9 cellular contexts compared by ENCODE assay signal in the genomic region with DNA sequence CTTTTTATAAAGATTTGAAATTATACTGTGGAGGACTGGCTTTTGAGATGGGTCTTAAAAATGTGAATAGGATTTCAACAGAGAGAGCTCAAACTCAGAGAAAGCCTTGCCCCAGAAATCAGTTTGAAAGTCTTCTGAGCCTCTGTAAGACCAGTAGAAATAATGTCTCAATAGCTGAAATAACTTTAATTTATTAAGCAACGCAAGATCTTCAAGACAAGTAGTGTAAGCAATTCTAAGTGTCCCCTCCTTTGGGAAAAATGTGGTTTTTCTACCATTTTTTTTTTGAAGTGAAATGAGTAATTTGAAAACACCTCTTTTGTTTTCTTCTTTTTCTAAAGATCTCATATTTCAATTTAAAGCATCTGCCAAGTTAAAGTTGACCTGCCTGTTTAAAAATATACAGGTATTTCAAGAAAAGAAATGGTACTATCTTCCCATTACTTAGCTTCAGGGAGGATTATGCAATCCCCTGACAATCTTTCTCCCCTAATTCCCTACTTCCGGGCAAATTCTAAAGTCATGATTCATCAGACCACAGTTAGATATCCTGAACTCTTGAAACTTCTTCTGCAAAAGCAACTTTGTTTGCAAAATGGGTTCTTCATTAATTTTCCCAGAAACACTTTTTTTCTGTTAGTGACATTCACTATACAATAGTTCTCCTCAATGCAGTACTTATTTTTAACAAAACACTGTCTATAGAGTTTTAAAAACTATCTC. TPM values are rescaled to one million over a fixed set of nuclear protein-coding genes. Genes with fewer than 3 reads are reported as not detected.
A peak's percentile ranks its signal among the peaks of the same experiment; 100 is the strongest.
DNase-seq lines count a peak whose midpoint lies in the region; ATAC-seq and TF ChIP-seq lines count a peak whose summit lies in the region.
"Had no signal": no experiment of that assay in that cellular context is flagged by ENCODE, and none has a peak within 500 bp of the region (broad histone marks: within the 10 kb centered on the region; RNA-seq: fewer than 3 reads in every experiment).

No MANE protein-coding gene starts in this region.

- no peaks in the 10 kb centered on the region for H3K27me3 Mint-ChIP-seq in GM23338 (ENCODE audit: insufficient read depth, low read depth, poor library complexity)
- H3K27me3 Mint-ChIP-seq: activated naive CD4-positive, alpha-beta T cell treated with anti-CD3 and anti-CD28 coated beads, Interleukin-2, amount 10 ng/mL, durations not matched to agents 7 days and 5 days had no signal

- H3K9ac ChIP-seq in colonic mucosa (ENCODE audit: low read depth in 2 of 2, low read length in 2 of 2), result no peak overlapping the region

- H3K27ac Mint-ChIP-seq in GM23338, result no peak overlapping the region; the same call in 1 of the 2 replicates
- H3K27ac Mint-ChIP-seq: activated naive CD4-positive, alpha-beta T cell treated with anti-CD3 and anti-CD28 coated beads, Interleukin-2, amount 10 ng/mL, durations not matched to agents 7 days and 5 days had no signal

- no peak overlapping the region for H2AFZ ChIP-seq in GM23338

- intact Hi-C loops in colonic mucosa (cut with DNase I), result no loop called here

- H3K4me2 ChIP-seq in GM23338, result no peak overlapping the region

- DNase-seq in COLO829 (ENCODE audit: low spot score) (peak; percentile 85), NCI-H69 (lab: John Stamatoyannopoulos, UW) (peak; percentile 42), colonic mucosa (no peak), myocyte (ENCODE audit: low read depth) (peak; percentile 70), GM23338 (ENCODE audit: low spot score) (no peak), NCI-H2029 treated with DMSO at 0.1 percent for 48 hours (lab: John Stamatoyannopoulos, UW) (no peak), NCI-H524 treated with DMSO at 0.1 percent for 48 hours (lab: John Stamatoyannopoulos, UW) (no peak)
- no peak for DNase-seq in activated CD8-positive, alpha-beta memory T cell treated with anti-CD3 and anti-CD28 coated beads, Interleukin-2, amount 50 U/mL, for 48 hours
- DNase-seq: activated naive CD4-positive, alpha-beta T cell treated with anti-CD3 and anti-CD28 coated beads, Interleukin-2, amount 10 ng/mL, durations not matched to agents 7 days and 5 days had no signal

- ATAC-seq in GM23338, result no peak

- no peak overlapping the region for H3K4me3 ChIP-seq in colonic mucosa
- H3K4me3 ChIP-seq in GM23338, result no peak overlapping the region

- no peaks in the 10 kb centered on the region for H3K79me2 ChIP-seq in GM23338 (replicated peaks; ENCODE audit: insufficient read depth)

- H3K4me1 ChIP-seq in colonic mucosa, result no peaks in the 10 kb centered on the region
- H3K4me1 ChIP-seq in GM23338 (ENCODE audit: insufficient read depth), result no peaks in the 10 kb centered on the region; the same call in 1 of the 2 replicates

- no peak for TF ChIP-seq CTCF in colonic mucosa (IDR thresholded peaks at IDR 0.05)
- TF ChIP-seq CTCF in GM23338 (conservative IDR thresholded peaks at IDR 0.05; ENCODE audit: low read depth in 2 of 2), result no peak

- H3K9me3 ChIP-seq in colonic mucosa, result no peaks in the 10 kb centered on the region

- H4K20me1 ChIP-seq in GM23338 (replicated peaks; ENCODE audit: insufficient read depth), result no peaks in the 10 kb centered on the region

- H3K9me3 Mint-ChIP-seq in GM23338, result no peaks in the 10 kb centered on the region
- H3K9me3 Mint-ChIP-seq: activated naive CD4-positive, alpha-beta T cell treated with anti-CD3 and anti-CD28 coated beads, Interleukin-2, amount 10 ng/mL, durations not matched to agents 7 days and 5 days had no signal

- no peaks in the 10 kb centered on the region for H3F3A ChIP-seq in GM23338 (replicated peaks; ENCODE audit: low read depth)

- H3K9me2 ChIP-seq in GM23338 (ENCODE audit: insufficient read depth), result 0 out of 2 replicates have a peak, but pooled peaks cover 13% of the 10 kb centered on the region

- no peaks in the 10 kb centered on the region for H3K36me3 Mint-ChIP-seq in GM23338 (ENCODE audit: low read depth)

- H3K36me3 ChIP-seq in colonic mucosa (no peaks in the 10 kb centered on the region), GM23338 (ENCODE audit: insufficient read depth) (no peaks in the 10 kb centered on the region)

- H3K4me3 Mint-ChIP-seq in GM23338, result no peak overlapping the region
- H3K4me3 Mint-ChIP-seq: activated naive CD4-positive, alpha-beta T cell treated with anti-CD3 and anti-CD28 coated beads, Interleukin-2, amount 10 ng/mL, durations not matched to agents 7 days and 5 days had no signal

- peak overlapping the region; percentile 1 for H3K27ac ChIP-seq in colonic mucosa
- H3K27ac ChIP-seq in GM23338 (ENCODE audit: low read depth), result no peak overlapping the region

- H3K4me1 Mint-ChIP-seq in GM23338, result peaks cover 21% of the 10 kb centered on the region; the same call in 2 of the 3 replicates

- H3K27me3 ChIP-seq in colonic mucosa, result no peaks in the 10 kb centered on the region
- H3K27me3 ChIP-seq in GM23338 (ENCODE audit: insufficient read depth), result no peaks in the 10 kb centered on the region

TF ChIP-seq in GM23338, 12 proteins besides CTCF, POLR2A, EP300 and RAD21 (continues in another document):
- TF ChIP-seq ZNF331 (CRISPR knock-in tag; IDR thresholded peaks at IDR 0.05; ENCODE audit: low read depth) (no peak), CREB1 (CRISPR knock-in tag; IDR thresholded peaks at IDR 0.05; ENCODE audit: low read depth) (no peak), POLR2AphosphoS5 (IDR thresholded peaks at IDR 0.05; ENCODE audit: low read depth) (no peak), STAT1 (IDR thresholded peaks at IDR 0.05; ENCODE audit: unreplicated experiment) (no peak), JUNB (IDR thresholded peaks at IDR 0.05; ENCODE audit: unreplicated experiment) (no peak), EZH2 (IDR thresholded peaks at IDR 0.05; ENCODE audit: low read depth, unreplicated experiment) (no peak), ZNF114 (CRISPR knock-in tag; IDR thresholded peaks at IDR 0.05) (no peak), NANOG (IDR thresholded peaks at IDR 0.05; ENCODE audit: borderline replicate concordance) (no peak)
- TF ChIP-seq, protein P1, sequence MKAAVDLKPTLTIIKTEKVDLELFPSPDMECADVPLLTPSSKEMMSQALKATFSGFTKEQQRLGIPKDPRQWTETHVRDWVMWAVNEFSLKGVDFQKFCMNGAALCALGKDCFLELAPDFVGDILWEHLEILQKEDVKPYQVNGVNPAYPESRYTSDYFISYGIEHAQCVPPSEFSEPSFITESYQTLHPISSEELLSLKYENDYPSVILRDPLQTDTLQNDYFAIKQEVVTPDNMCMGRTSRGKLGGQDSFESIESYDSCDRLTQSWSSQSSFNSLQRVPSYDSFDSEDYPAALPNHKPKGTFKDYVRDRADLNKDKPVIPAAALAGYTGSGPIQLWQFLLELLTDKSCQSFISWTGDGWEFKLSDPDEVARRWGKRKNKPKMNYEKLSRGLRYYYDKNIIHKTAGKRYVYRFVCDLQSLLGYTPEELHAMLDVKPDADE (IDR thresholded peaks at IDR 0.05), result no peak

RNA-seq across cellular contexts. Expression of a gene that starts 7.9 kb away (rescaled TPM):
- 10 to 100 TPM; 19.7 to 58.2 TPM for total RNA-seq in colonic mucosa
- total RNA-seq in myocyte, result 171 and 372 TPM in 2 replicates
- 245 TPM for polyA plus RNA-seq in myocyte (2012)
- total RNA-seq in GM23338 (2014; rRNA removed; shearing (Covaris generic)), result 2.2 and 4.9 TPM in 2 replicates
- polyA plus RNA-seq in GM23338 (2016; fragmentation: Nextera tagmentation; extraction: Ambion mirVana), result 3.3 and 5.8 TPM in 2 replicates

Comparison
In these comparisons a context has a peak if more than half of its experiments do, and no peak if none do; other contexts are left out.
1. DNase-seq: peak in COLO829 (single experiment), NCI-H69 (single experiment) and myocyte (single experiment); none in colonic mucosa (single experiment), GM23338 (single experiment), NCI-H2029 treated with DMSO at 0.1 percent for 48 hours (single experiment), NCI-H524 treated with DMSO at 0.1 percent for 48 hours (single experiment) and activated CD8-positive, alpha-beta memory T cell treated with anti-CD3 and anti-CD28 coated beads, Interleukin-2, amount 50 U/mL, for 48 hours (single experiment).